In genomic region chr11:112388496-112388895, GRCh38 we compare ENCODE assay signal across 22 cellular contexts.
DNase-seq lines count a peak whose midpoint lies in the region; FAIRE-seq and TF ChIP-seq lines count a peak whose summit lies in the region.
"Had no signal": no experiment of that assay in that cellular context is flagged by ENCODE, and none has a peak within 500 bp of the region (broad histone marks: within the 10 kb centered on the region; RNA-seq: fewer than 3 reads in every experiment).

No MANE protein-coding gene starts in this region.

- H3K9ac ChIP-seq in keratinocyte (ENCODE audit: control insufficient read depth, extremely low read depth, insufficient read depth, low read length) = no peak overlapping the region

- TF ChIP-seq CTCF in bronchial epithelial cell (IDR thresholded peaks at IDR 0.05; ENCODE audit: insufficient read depth, low read length, severe bottlenecking) = no peak
- TF ChIP-seq CTCF in keratinocyte (optimal IDR thresholded peaks at IDR 0.05 in 1 of 3, IDR thresholded peaks at IDR 0.05 in 1 of 3, conservative IDR thresholded peaks at IDR 0.05 in 1 of 3; ENCODE audit: extremely low read depth in 1 of 3, insufficient read depth in 2 of 3, low read length in 3 of 3) = no peak
- no peak for TF ChIP-seq CTCF in Peyer's patch (IDR thresholded peaks at IDR 0.05)
- no peak for TF ChIP-seq CTCF in GM13977 (IDR thresholded peaks at IDR 0.05; ENCODE audit: extremely low read depth, insufficient read depth, missing control alignments)

- H3K4me2 ChIP-seq in keratinocyte (ENCODE audit: control insufficient read depth, extremely low read depth, insufficient read depth, low read depth, low read length) = no peak overlapping the region
- H3K4me2 ChIP-seq: A549, GM23338 had no signal

- no peak overlapping the region for H3K27ac ChIP-seq in keratinocyte (ENCODE audit: control insufficient read depth, insufficient read depth, low read length)
- H3K27ac ChIP-seq in Peyer's patch = no peak overlapping the region
- H3K27ac ChIP-seq: 22Rv1, A549, C4-2B, HL-60 had no signal

- no peaks in the 10 kb centered on the region for H3K36me3 ChIP-seq in bronchial epithelial cell (ENCODE audit: control insufficient read depth, insufficient read depth, low read length)
- H3K36me3 ChIP-seq in keratinocyte (ENCODE audit: control insufficient read depth in 2 of 2, extremely low read depth in 1 of 2, insufficient read depth in 2 of 2, low read length in 2 of 2) = no peaks in the 10 kb centered on the region
- no peaks in the 10 kb centered on the region for H3K36me3 ChIP-seq in Peyer's patch

- no peaks in the 10 kb centered on the region for H3K79me2 ChIP-seq in keratinocyte (ENCODE audit: control insufficient read depth, insufficient read depth, low read length)

- no peaks in the 10 kb centered on the region for H3K9me3 ChIP-seq in keratinocyte (ENCODE audit: control insufficient read depth, low read depth, low read length)
- H3K9me3 ChIP-seq in Peyer's patch = no peaks in the 10 kb centered on the region
- H3K9me3 ChIP-seq: A549 had no signal

- FAIRE-seq in bronchial epithelial cell (lab: Jason Lieb, UNC) = no peak
- peak; percentile 69 for FAIRE-seq in keratinocyte (lab: Jason Lieb, UNC)
- FAIRE-seq: A549, D721Med, GM12892, H54 had no signal

- TF ChIP-seq POLR2A in Peyer's patch (IDR thresholded peaks at IDR 0.05) = no peak

- peak; percentile 21 for DNase-seq in NCI-H146 (lab: John Stamatoyannopoulos, UW)
- no peak for DNase-seq in NCI-H146 treated with DMSO at 0.1 percent for 48 hours (lab: John Stamatoyannopoulos, UW; ENCODE audit: unreplicated experiment)
- peak; percentile 24 for DNase-seq in NCI-H748 treated with DMSO at 0.1 percent for 48 hours (lab: John Stamatoyannopoulos, UW)
- peak; percentile 71 for DNase-seq in bronchial epithelial cell (ENCODE audit: low read depth)
- no peak for DNase-seq in keratinocyte (ENCODE audit: low read depth, low spot score)
- no peak for DNase-seq in Peyer's patch
- DNase-seq in DMS53 (lab: John Stamatoyannopoulos, UW) = no peak
- DNase-seq in GM13977 (ENCODE audit: low spot score) = no peak
- DNase-seq: AML-193; CD4-positive, alpha-beta T cell; DMS79; GDM1; HCEC 1CT had no signal

- no peak overlapping the region for H2AFZ ChIP-seq in keratinocyte (ENCODE audit: control insufficient read depth, low read length)
- H2AFZ ChIP-seq: GM23338 had no signal

- H3K4me1 ChIP-seq in keratinocyte (ENCODE audit: control insufficient read depth, extremely low read depth, insufficient read depth, low read length) (peaks cover 5% of the 10 kb centered on the region), Peyer's patch (no peaks in the 10 kb centered on the region)
- H3K4me1 ChIP-seq: A549, Caco-2 had no signal

- no peaks in the 10 kb centered on the region for H3K27me3 ChIP-seq in bronchial epithelial cell (ENCODE audit: control insufficient read depth, insufficient read depth, low read length)
- no peaks in the 10 kb centered on the region for H3K27me3 ChIP-seq in keratinocyte (ENCODE audit: control insufficient read depth, extremely low read depth, insufficient read depth, low read length)
- H3K27me3 ChIP-seq in Peyer's patch = no peaks in the 10 kb centered on the region

- no peaks in the 10 kb centered on the region for H3K9me1 ChIP-seq in keratinocyte (ENCODE audit: control insufficient read depth, extremely low read depth, insufficient read depth, low read length)

- H4K20me1 ChIP-seq in keratinocyte (ENCODE audit: control insufficient read depth, extremely low read depth, insufficient read depth, low read length) = no peaks in the 10 kb centered on the region

- in situ Hi-C loops in GM13977 (cut with MboI; ENCODE audit: low pct_unique_long_range_greater_than_20kb, low sequenced_read_pairs, unreplicated experiment) = no loop called here

- dilution Hi-C loops in keratinocyte (cut with MboI; ENCODE audit: extremely low pct_ligation_motif_present, low sequenced_read_pairs) = no loop called here

- H3K4me3 ChIP-seq in bronchial epithelial cell (ENCODE audit: low read depth, low read length) (no peak overlapping the region), keratinocyte (ENCODE audit: control insufficient read depth in 2 of 3, extremely low read depth in 1 of 3, insufficient read depth in 2 of 3, low read depth in 1 of 3, low read length in 3 of 3) (no peak overlapping the region), Peyer's patch (no peak overlapping the region)
- H3K4me3 ChIP-seq: A549, GM23338 had no signal

Comparison
In these comparisons a context has a peak if more than half of its experiments do, and no peak if none do; other contexts are left out.
1. DNase-seq: peak in NCI-H146 (single experiment), NCI-H748 treated with DMSO at 0.1 percent for 48 hours (single experiment) and bronchial epithelial cell (single experiment); none in NCI-H146 treated with DMSO at 0.1 percent for 48 hours (single experiment), keratinocyte (single experiment), Peyer's patch (0 of 3), DMS53 (single experiment) and GM13977 (single experiment).